Comparison of ENCODE assay signal across 8 cellular contexts in the genomic region with DNA sequence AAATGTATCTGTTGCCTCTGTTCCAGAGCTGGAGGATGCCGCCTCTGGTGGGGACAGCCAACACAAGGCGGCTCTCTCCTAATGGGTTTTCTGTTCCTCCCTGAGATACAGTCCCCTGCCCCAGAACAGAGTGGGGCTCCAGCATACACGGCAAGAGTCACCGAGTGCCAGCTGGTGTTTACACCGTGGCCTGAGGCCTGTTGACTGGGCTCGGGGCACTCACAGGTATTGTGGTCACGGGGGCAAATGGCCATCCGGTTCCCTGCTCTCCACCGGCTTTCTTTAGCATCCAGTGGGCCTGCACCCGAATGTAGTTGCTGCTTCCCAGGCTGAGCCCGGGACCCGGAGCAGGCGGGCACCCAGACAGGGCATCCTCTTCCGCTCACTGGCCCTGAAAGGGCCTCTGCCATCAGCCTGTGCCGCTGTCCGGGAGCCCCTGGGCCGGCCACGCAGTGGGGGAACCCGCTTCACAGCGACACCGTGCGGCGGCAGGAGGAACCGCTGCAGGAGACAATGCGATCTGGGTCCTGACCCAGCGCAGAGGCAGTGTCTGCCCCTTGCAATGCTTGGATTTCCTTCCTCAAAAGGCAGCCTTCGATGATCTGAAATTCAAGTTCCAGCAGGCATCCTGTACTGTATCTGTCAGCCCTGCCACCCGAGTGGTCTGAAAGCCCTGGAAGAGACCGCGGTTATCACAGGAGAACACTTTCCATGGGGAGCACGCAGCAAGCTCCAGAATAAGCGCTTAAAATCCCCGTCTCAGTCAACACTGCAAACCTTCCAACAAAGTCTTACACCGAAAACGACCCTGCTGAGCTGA. TPM values are rescaled to one million over a fixed set of nuclear protein-coding genes. Genes with fewer than 3 reads are reported as not detected.
DNase-seq lines count a peak whose midpoint lies in the region; ATAC-seq and TF ChIP-seq lines count a peak whose summit lies in the region.

No MANE protein-coding gene starts in this region.

- TF ChIP-seq POLR2A in tibial nerve (IDR thresholded peaks at IDR 0.05), result no peak

- 28 to 34% methylated on average over 19 to 26 of the region's 35 CpGs for WGBS in tibial nerve, 2 donors

- H3K27ac ChIP-seq in osteoblast (ENCODE audit: low read depth, low read length) (no peak overlapping the region), tibial nerve (no peak overlapping the region)

- peak; percentile 86 for TF ChIP-seq CTCF in fibroblast of pulmonary artery (IDR thresholded peaks at IDR 0.05; ENCODE audit: low read length, missing control alignments)
- TF ChIP-seq CTCF in osteoblast (IDR thresholded peaks at IDR 0.05; ENCODE audit: extremely low read depth, low read depth, low read length), result peak; percentile 83
- peak; percentile 56 to 79 (median 74) for TF ChIP-seq CTCF in tibial nerve (IDR thresholded peaks at IDR 0.05)

- no peak for TF ChIP-seq EP300 in tibial nerve (IDR thresholded peaks at IDR 0.05)

- peak; percentile 38 for DNase-seq in NCI-H82 (lab: John Stamatoyannopoulos, UW)
- DNase-seq in NCI-H82 treated with DMSO at 0.1 percent for 48 hours (lab: John Stamatoyannopoulos, UW; ENCODE audit: unreplicated experiment), result no peak
- DNase-seq in OCI-M1 (lab: John Stamatoyannopoulos, UW), result peak; percentile 46
- DNase-seq in activated T-helper 1 cell treated with Interleukin-2 at 50 U/mL for 16 hours (ENCODE audit: low read depth), result peak; percentile 42
- DNase-seq in fibroblast of pulmonary artery (ENCODE audit: low read depth), result peak; percentile 29
- DNase-seq in osteoblast (ENCODE audit: insufficient read length, low spot score, missing footprints), result peak; percentile 97
- DNase-seq in tibial nerve (ENCODE audit: low spot score in 2 of 2), result peak in 1 of 2 donors; percentile 25

- H3K9me3 ChIP-seq in osteoblast (ENCODE audit: low read depth, low read length), result no peaks in the 10 kb centered on the region
- no peaks in the 10 kb centered on the region for H3K9me3 ChIP-seq in tibial nerve

- H4K20me1 ChIP-seq in osteoblast (ENCODE audit: insufficient read depth, low read length), result peaks cover 2% of the 10 kb centered on the region

- ATAC-seq in HG03378 (IDR thresholded peaks at IDR 0.05; ENCODE audit: unreplicated experiment), result no peak

- no peak overlapping the region for H3K4me3 ChIP-seq in fibroblast of pulmonary artery (replicated peaks; ENCODE audit: low read depth, low read length)
- H3K4me3 ChIP-seq in osteoblast (ENCODE audit: insufficient read depth, low read length), result no peak overlapping the region
- H3K4me3 ChIP-seq in tibial nerve, result no peak overlapping the region

- H3K27me3 ChIP-seq in osteoblast (ENCODE audit: insufficient read depth, low read length) (peaks cover 40% of the 10 kb centered on the region), tibial nerve (peaks cover 0 to 45% of the 10 kb centered on the region in 2 donors)

- H2AFZ ChIP-seq in osteoblast (ENCODE audit: low read length), result no peak overlapping the region

- no peaks in the 10 kb centered on the region for H3K4me1 ChIP-seq in osteoblast (ENCODE audit: insufficient read depth, low read length)
- no peaks in the 10 kb centered on the region for H3K4me1 ChIP-seq in tibial nerve

- no peak overlapping the region for H3K4me2 ChIP-seq in osteoblast (ENCODE audit: insufficient read depth, low read length)

- no peaks in the 10 kb centered on the region for H3K79me2 ChIP-seq in osteoblast (ENCODE audit: insufficient read depth, low read length)

- no peaks in the 10 kb centered on the region for H3K36me3 ChIP-seq in osteoblast (ENCODE audit: insufficient read depth, low read length)
- H3K36me3 ChIP-seq in tibial nerve, result no peaks in the 10 kb centered on the region

RNA-seq across cellular contexts. Expression of gene KRTAP5-5, which starts 0.9 kb away (rescaled TPM):
- not detected in 2 replicates for total RNA-seq in osteoblast
- not detected for total RNA-seq in tibial nerve

RNA-seq across cellular contexts. Expression of gene KRTAP5-4, which starts 6.8 kb away (rescaled TPM):
- total RNA-seq in osteoblast (not detected in 2 replicates), tibial nerve (not detected)

RNA-seq across cellular contexts. Expression of gene KRTAP5-3, which starts 20.5 kb away (rescaled TPM):
- not detected in 2 replicates for total RNA-seq in osteoblast
- not detected for total RNA-seq in tibial nerve

RNA-seq across cellular contexts. Expression of gene KRTAP5-2, which starts 30.6 kb away (rescaled TPM):
- total RNA-seq in osteoblast (not detected in 2 replicates), tibial nerve (not detected)

RNA-seq across cellular contexts. Expression of gene KRTAP5-1, which starts 43.6 kb away (rescaled TPM):
- total RNA-seq in osteoblast (not detected in 2 replicates), tibial nerve (not detected)
